Comparison of ENCODE assay signal across 33 cellular contexts in the genomic region with DNA sequence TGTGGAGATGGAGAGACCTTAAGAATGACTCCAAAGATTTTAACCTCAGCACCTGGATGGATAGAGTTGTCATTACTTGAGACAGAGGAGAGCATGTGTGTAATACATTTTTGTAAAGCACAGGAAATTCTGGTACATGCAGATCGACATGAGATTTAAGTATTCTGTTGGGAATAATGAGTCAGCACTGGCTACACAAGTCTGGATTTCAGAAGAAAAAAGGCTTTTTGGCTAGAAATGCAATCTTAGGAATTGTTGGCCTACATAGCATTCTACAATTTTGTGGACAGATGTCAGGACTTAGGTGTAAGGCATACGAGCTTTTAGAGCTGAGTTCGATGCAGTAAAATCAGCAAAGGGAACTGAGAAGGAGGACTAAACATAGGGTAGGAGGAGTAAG. TPM values are rescaled to one million over a fixed set of nuclear protein-coding genes. Genes with fewer than 3 reads are reported as not detected.
"Had no signal": no experiment of that assay in that cellular context is flagged by ENCODE, and none has a peak within 500 bp of the region (broad histone marks: within the 10 kb centered on the region; RNA-seq: fewer than 3 reads in every experiment).

No MANE protein-coding gene starts in this region.

- H3K27me3 ChIP-seq: brain microvascular endothelial cell, esophagus muscularis mucosa, foreskin keratinocyte, gastroesophageal sphincter had no signal

- H3K36me3 ChIP-seq: brain microvascular endothelial cell, esophagus muscularis mucosa, gastroesophageal sphincter, WERI-Rb-1 had no signal

- DNase-seq: activated B cell treated with CpG ODN at 0.5 μM for 24 hours; activated CD4-positive, alpha-beta memory T cell treated with anti-CD3 and anti-CD28 coated beads for 36 hours; activated CD4-positive, alpha-beta T cell treated with anti-CD3 and anti-CD28 coated beads, Interleukin-2, amount 10 ng/mL, durations not matched to agents 24 days and 14 days; activated CD8-positive, alpha-beta memory T cell treated with anti-CD3 and anti-CD28 coated beads, Interleukin-2, amount 10 ng/mL, durations not matched to agents 7 days and 5 days; activated CD8-positive, alpha-beta memory T cell treated with anti-CD3 and anti-CD28 coated beads, Interleukin-2, amount 50 U/mL, for 4 hours; activated CD8-positive, alpha-beta T cell treated with anti-CD3 and anti-CD28 coated beads, Interleukin-2, amount 10 ng/mL, durations not matched to agents 7 days and 5 days; activated effector memory CD4-positive, alpha-beta T cell treated with anti-CD3 and anti-CD28 coated beads, Interleukin-2, amount 50 U/mL, for 16 hours; activated naive CD4-positive, alpha-beta T cell treated with anti-CD3 and anti-CD28 coated beads for 36 hours; activated naive CD8-positive, alpha-beta T cell treated with anti-CD3 and anti-CD28 coated beads, Interleukin-2, amount 10 ng/mL, durations not matched to agents 7 days and 5 days; activated T-cell treated with anti-CD3 and anti-CD28 coated beads, Interleukin-2, amount 50 U/mL, for 1 hour; activated T-cell treated with anti-CD3 and anti-CD28 coated beads, Interleukin-2, amount 50 U/mL, for 48 hours; anterior cingulate cortex; brain microvascular endothelial cell; effector CD4-positive, alpha-beta T cell; effector memory CD8-positive, alpha-beta T cell; erythroblast; foreskin keratinocyte; SW 1271; T-helper 1 cell; T-helper 17 cell; T1000; WERI-Rb-1 had no signal

- H3K4me3 ChIP-seq: coronary artery, esophagus muscularis mucosa, gastroesophageal sphincter had no signal

- H3K27ac ChIP-seq: brain microvascular endothelial cell, coronary artery, esophagus muscularis mucosa, foreskin keratinocyte, gastroesophageal sphincter, WERI-Rb-1 had no signal

- H3K9me3 ChIP-seq: esophagus muscularis mucosa, gastroesophageal sphincter had no signal

- H3K4me1 ChIP-seq: esophagus muscularis mucosa, foreskin keratinocyte, gastroesophageal sphincter had no signal

RNA-seq across cellular contexts. Expression of a gene that starts 24.1 kb away (rescaled TPM):
- total RNA-seq: activated B cell treated with CpG ODN at 0.5 μM for 24 hours; activated CD4-positive, alpha-beta memory T cell treated with anti-CD3 and anti-CD28 coated beads for 36 hours; activated CD4-positive, alpha-beta T cell treated with anti-CD3 and anti-CD28 coated beads, Interleukin-2, amount 10 ng/mL, durations not matched to agents 24 days and 14 days; activated CD8-positive, alpha-beta memory T cell treated with anti-CD3 and anti-CD28 coated beads for 36 hours; activated CD8-positive, alpha-beta memory T cell treated with anti-CD3 and anti-CD28 coated beads, Interleukin-2, amount 10 ng/mL, durations not matched to agents 7 days and 5 days; activated CD8-positive, alpha-beta T cell treated with anti-CD3 and anti-CD28 coated beads, Interleukin-2, amount 10 ng/mL, durations not matched to agents 7 days and 5 days; activated naive CD4-positive, alpha-beta T cell treated with anti-CD3 and anti-CD28 coated beads for 36 hours; activated naive CD8-positive, alpha-beta T cell treated with anti-CD3 and anti-CD28 coated beads, Interleukin-2, amount 10 ng/mL, durations not matched to agents 7 days and 5 days; activated T-helper 1 cell treated with anti-CD3 and anti-CD28 coated beads, Interleukin-12 subunit alpha, Interleukin-12 subunit beta, Interleukin-2, Interleukin-4 antibody, amounts not matched to agents 30 ng/mL and 10 ng/mL and 1 ng/mL, durations not matched to agents 14 hours and 24 hours and 36 hours; activated T-helper 2 cell treated with anti-CD3 and anti-CD28 coated beads, Interferon-gamma antibody, Interleukin-2, Interleukin-4, amounts not matched to agents 10 μg/mL and 5 μg/mL and 100 μg/mL, durations not matched to agents 14 hours and 24 hours and 36 hours; astrocyte; bronchial epithelial cell; cardiac septum; cerebellum; esophagus muscularis mucosa; foreskin keratinocyte; gastroesophageal sphincter; glomerular endothelial cell; T-helper 17 cell had no signal
- polyA plus RNA-seq: foreskin keratinocyte had no signal
